ENCODE assay signal across 24 cellular contexts in the genomic region with DNA sequence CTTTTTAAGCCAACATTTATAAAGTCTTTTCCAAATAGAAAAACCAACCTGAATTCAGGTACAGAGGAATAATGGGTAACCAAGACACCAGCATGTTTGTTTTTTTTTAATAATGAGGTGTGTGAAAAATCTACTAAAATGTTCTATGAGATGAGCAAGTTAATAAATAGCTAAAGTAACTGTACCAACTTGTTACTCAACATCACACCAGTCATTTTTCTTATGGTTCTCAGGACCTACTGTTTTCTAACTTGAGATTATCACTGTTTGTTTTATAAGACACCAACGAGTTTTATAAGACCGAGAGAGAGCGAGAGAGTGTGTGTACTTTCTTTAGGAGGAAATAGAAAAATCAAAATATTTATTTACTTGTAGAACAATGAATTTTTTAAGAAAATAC.
"Had no signal": no experiment of that assay in that cellular context is flagged by ENCODE, and none has a peak within 500 bp of the region (broad histone marks: within the 10 kb centered on the region; RNA-seq: fewer than 3 reads in every experiment).

No MANE protein-coding gene starts in this region.

- H3K36me3 ChIP-seq: colonic mucosa had no signal

- H3K27ac Mint-ChIP-seq: activated CD4-positive, alpha-beta T cell treated with anti-CD3 and anti-CD28 coated beads, Interleukin-2, amount 10 ng/mL, durations not matched to agents 7 days and 5 days; activated naive CD8-positive, alpha-beta T cell treated with anti-CD3 and anti-CD28 coated beads for 36 hours; brain; T-helper 1 cell treated with Interleukin-12 subunit alpha and Interleukin-12 subunit beta and Interleukin-4 antibody, amounts not matched to agents 30 μg/mL and 1 μg/mL, for 36 hours had no signal

- H3K27ac ChIP-seq: adrenal gland, cardiac muscle cell, colonic mucosa, right lobe of liver, thyroid gland, upper lobe of left lung had no signal

- H3K4me1 ChIP-seq: colonic mucosa, thyroid gland, upper lobe of left lung had no signal

- H3K9me3 ChIP-seq: adrenal gland, colonic mucosa, right lobe of liver, thyroid gland, upper lobe of left lung had no signal

- DNase-seq: activated CD4-positive, alpha-beta T cell treated with anti-CD3 and anti-CD28 coated beads, Interleukin-2, amount 10 ng/mL, durations not matched to agents 7 days and 5 days; activated CD4-positive, CD25-positive, alpha-beta regulatory T cell treated with anti-CD3 and anti-CD28 coated beads, Interleukin-2, amount 50 U/mL, for 72 hours; activated CD8-positive, alpha-beta T cell treated with anti-CD3 and anti-CD28 coated beads for 36 hours; activated naive CD4-positive, alpha-beta T cell; activated naive CD8-positive, alpha-beta T cell treated with anti-CD3 and anti-CD28 coated beads for 36 hours; activated T-cell treated with anti-CD3 and anti-CD28 coated beads, Interleukin-2, amount 50 U/mL, for 48 hours; adrenal gland; aorta; cerebellar nuclear complex; colonic mucosa; effector memory CD4-positive, alpha-beta T cell; left cardiac atrium; midbrain; natural killer cell; right lobe of liver; stimulated activated CD4-positive, alpha-beta T cell treated with anti-CD3 and anti-CD28 coated beads, Interleukin-2, amount 100 ng/mL, for 48 hours; stimulated activated naive CD8-positive, alpha-beta T cell treated with anti-CD3 and anti-CD28 coated beads, Interleukin-15, amount 100 ng/mL, for 72 hours; SW 1271; T1000; thyroid gland; upper lobe of left lung had no signal

- ATAC-seq: activated CD8-positive, alpha-beta T cell treated with anti-CD3 and anti-CD28 coated beads for 36 hours; left cardiac atrium; natural killer cell; right lobe of liver; stimulated activated naive CD8-positive, alpha-beta T cell treated with anti-CD3 and anti-CD28 coated beads, Interleukin-15, amount 100 ng/mL, for 72 hours had no signal

- H3K4me3 ChIP-seq: adrenal gland, cardiac muscle cell, colonic mucosa, right lobe of liver, thyroid gland, upper lobe of left lung had no signal

- H3K9me3 Mint-ChIP-seq: activated CD4-positive, alpha-beta T cell treated with anti-CD3 and anti-CD28 coated beads, Interleukin-2, amount 10 ng/mL, durations not matched to agents 7 days and 5 days; activated CD8-positive, alpha-beta T cell treated with anti-CD3 and anti-CD28 coated beads for 36 hours; activated naive CD8-positive, alpha-beta T cell treated with anti-CD3 and anti-CD28 coated beads for 36 hours; brain; natural killer cell; stimulated activated naive CD8-positive, alpha-beta T cell treated with anti-CD3 and anti-CD28 coated beads, Interleukin-15, amount 100 ng/mL, for 72 hours; T-helper 1 cell treated with Interleukin-12 subunit alpha and Interleukin-12 subunit beta and Interleukin-4 antibody, amounts not matched to agents 30 μg/mL and 1 μg/mL, for 36 hours had no signal

- H3K4me3 Mint-ChIP-seq: activated CD4-positive, alpha-beta T cell treated with anti-CD3 and anti-CD28 coated beads, Interleukin-2, amount 10 ng/mL, durations not matched to agents 7 days and 5 days; activated CD8-positive, alpha-beta T cell treated with anti-CD3 and anti-CD28 coated beads for 36 hours; activated naive CD8-positive, alpha-beta T cell treated with anti-CD3 and anti-CD28 coated beads for 36 hours; brain; natural killer cell; stimulated activated naive CD8-positive, alpha-beta T cell treated with anti-CD3 and anti-CD28 coated beads, Interleukin-15, amount 100 ng/mL, for 72 hours; T-helper 1 cell treated with Interleukin-12 subunit alpha and Interleukin-12 subunit beta and Interleukin-4 antibody, amounts not matched to agents 30 μg/mL and 1 μg/mL, for 36 hours had no signal

- H3K27me3 ChIP-seq: adrenal gland, cardiac muscle cell, colonic mucosa, right lobe of liver, thyroid gland, upper lobe of left lung had no signal

- H3K27me3 Mint-ChIP-seq: activated CD4-positive, alpha-beta T cell treated with anti-CD3 and anti-CD28 coated beads, Interleukin-2, amount 10 ng/mL, durations not matched to agents 7 days and 5 days; activated CD8-positive, alpha-beta T cell treated with anti-CD3 and anti-CD28 coated beads for 36 hours; activated naive CD8-positive, alpha-beta T cell treated with anti-CD3 and anti-CD28 coated beads for 36 hours; brain; stimulated activated naive CD8-positive, alpha-beta T cell treated with anti-CD3 and anti-CD28 coated beads, Interleukin-15, amount 100 ng/mL, for 72 hours had no signal
